ENCODE assay signal across 29 cellular contexts in the genomic region with DNA sequence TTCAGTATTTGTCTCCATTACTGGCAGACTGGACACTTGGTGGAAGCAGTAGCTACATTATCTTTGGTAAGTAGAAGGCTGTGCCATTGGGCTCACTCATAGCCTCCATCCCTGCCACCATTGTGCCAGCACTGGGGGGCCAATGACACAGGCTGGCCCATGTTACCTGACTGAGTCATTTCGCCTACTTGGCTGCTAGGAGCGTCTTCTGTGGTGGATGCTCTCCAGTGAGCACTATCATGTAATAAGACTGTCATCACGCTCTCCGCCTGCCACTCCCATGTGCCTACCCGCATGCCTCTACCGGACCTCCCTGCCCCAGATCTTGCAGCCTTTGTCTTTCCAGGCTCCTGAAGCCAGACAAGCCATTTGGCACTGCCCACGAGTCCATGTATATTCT. TPM values are rescaled to one million over a fixed set of nuclear protein-coding genes. Genes with fewer than 3 reads are reported as not detected.
"Had no signal": no experiment of that assay in that cellular context is flagged by ENCODE, and none has a peak within 500 bp of the region (broad histone marks: within the 10 kb centered on the region; RNA-seq: fewer than 3 reads in every experiment).

No MANE protein-coding gene starts in this region.

- H3K36me3 Mint-ChIP-seq: immature natural killer cell; naive thymus-derived CD4-positive, alpha-beta T cell; natural killer cell treated with Interleukin-12 subunit alpha and Interleukin-12 subunit beta and Interleukin-15 and Interleukin-18, amount 100 ng/mL, for 72 hours; type B pancreatic cell had no signal

- H3K27me3 Mint-ChIP-seq: naive thymus-derived CD4-positive, alpha-beta T cell; natural killer cell treated with Interleukin-12 subunit alpha and Interleukin-12 subunit beta and Interleukin-15 and Interleukin-18, amount 100 ng/mL, for 72 hours; progenitor cell of endocrine pancreas; stimulated activated naive CD8-positive, alpha-beta T cell treated with anti-CD3 and anti-CD28 coated beads, Interleukin-15, Interleukin-2, amounts not matched to agents 100 ng/mL and 50 ng/mL, for 24 hours; type B pancreatic cell had no signal

- ATAC-seq: left colon; left lung; lower lobe of right lung; mucosa of descending colon; naive thymus-derived CD4-positive, alpha-beta T cell; stimulated activated effector memory CD8-positive, alpha-beta T cell treated with anti-CD3 and anti-CD28 coated beads, Interleukin-12 subunit alpha, Interleukin-12 subunit beta, amount 100 ng/mL, for 72 hours had no signal

- H3K4me3 ChIP-seq: left lung, lower lobe of right lung, mucosa of descending colon, ovary, right atrium auricular region, sigmoid colon, spleen, suprapubic skin, thoracic aorta, tibial artery, uterus had no signal

- DNase-seq: hypothalamus; immature natural killer cell; kidney; left colon; lower lobe of right lung; mammary epithelial cell; mesendoderm; midbrain; mucosa of descending colon; naive thymus-derived CD4-positive, alpha-beta T cell; ovary; sigmoid colon; small intestine; spleen; stimulated activated CD4-positive, alpha-beta T cell treated with anti-CD3 and anti-CD28 coated beads, Interleukin-4, amount 100 ng/mL, for 24 hours; stimulated activated naive CD4-positive, alpha-beta T cell; tibial artery; uterus had no signal

- H3K9me3 Mint-ChIP-seq: immature natural killer cell; naive thymus-derived CD4-positive, alpha-beta T cell; natural killer cell treated with Interleukin-12 subunit alpha and Interleukin-12 subunit beta and Interleukin-15 and Interleukin-18, amount 100 ng/mL, for 72 hours; stimulated activated effector memory CD8-positive, alpha-beta T cell treated with anti-CD3 and anti-CD28 coated beads, Interleukin-12 subunit alpha, Interleukin-12 subunit beta, amount 100 ng/mL, for 72 hours; stimulated activated naive CD8-positive, alpha-beta T cell treated with anti-CD3 and anti-CD28 coated beads, Interleukin-15, Interleukin-2, amounts not matched to agents 100 ng/mL and 50 ng/mL, for 24 hours; type B pancreatic cell had no signal

- H3K27ac Mint-ChIP-seq: immature natural killer cell; naive thymus-derived CD4-positive, alpha-beta T cell; natural killer cell treated with Interleukin-12 subunit alpha and Interleukin-12 subunit beta and Interleukin-15 and Interleukin-18, amount 100 ng/mL, for 72 hours; progenitor cell of endocrine pancreas; stimulated activated effector memory CD8-positive, alpha-beta T cell treated with anti-CD3 and anti-CD28 coated beads, Interleukin-12 subunit alpha, Interleukin-12 subunit beta, amount 100 ng/mL, for 72 hours; stimulated activated naive CD8-positive, alpha-beta T cell treated with anti-CD3 and anti-CD28 coated beads, Interleukin-15, Interleukin-2, amounts not matched to agents 100 ng/mL and 50 ng/mL, for 24 hours; type B pancreatic cell had no signal

- H3K9me3 ChIP-seq: left lung, lower lobe of right lung, mucosa of descending colon, ovary, right atrium auricular region, sigmoid colon, spleen, suprapubic skin, thoracic aorta, tibial artery, uterus had no signal

- H3K27ac ChIP-seq: left lung, lower lobe of right lung, ovary, right atrium auricular region, sigmoid colon, spleen, suprapubic skin, thoracic aorta, tibial artery had no signal

- H3K36me3 ChIP-seq: left lung, lower lobe of right lung, ovary, right atrium auricular region, sigmoid colon, spleen, suprapubic skin, thoracic aorta, tibial artery, uterus had no signal

- H3K27me3 ChIP-seq: left lung, ovary, right atrium auricular region, sigmoid colon, spleen, suprapubic skin, tibial artery, uterus had no signal

- H3K4me1 Mint-ChIP-seq: immature natural killer cell; stimulated activated effector memory CD8-positive, alpha-beta T cell treated with anti-CD3 and anti-CD28 coated beads, Interleukin-12 subunit alpha, Interleukin-12 subunit beta, amount 100 ng/mL, for 72 hours had no signal

- H3K4me1 ChIP-seq: right atrium auricular region, sigmoid colon, suprapubic skin, tibial artery, uterus had no signal

- H3K4me3 Mint-ChIP-seq: immature natural killer cell; naive thymus-derived CD4-positive, alpha-beta T cell; natural killer cell treated with Interleukin-12 subunit alpha and Interleukin-12 subunit beta and Interleukin-15 and Interleukin-18, amount 100 ng/mL, for 72 hours; stimulated activated effector memory CD8-positive, alpha-beta T cell treated with anti-CD3 and anti-CD28 coated beads, Interleukin-12 subunit alpha, Interleukin-12 subunit beta, amount 100 ng/mL, for 72 hours; stimulated activated naive CD8-positive, alpha-beta T cell treated with anti-CD3 and anti-CD28 coated beads, Interleukin-15, Interleukin-2, amounts not matched to agents 100 ng/mL and 50 ng/mL, for 24 hours; type B pancreatic cell had no signal

RNA-seq across cellular contexts. Expression of a gene that starts 56.2 kb away (rescaled TPM):
- total RNA-seq: myocyte; natural killer cell treated with Interleukin-12 subunit alpha and Interleukin-12 subunit beta and Interleukin-15 and Interleukin-18, amount 100 ng/mL, for 72 hours; pulmonary artery endothelial cell had no signal
- polyA plus RNA-seq: immature natural killer cell; mammary epithelial cell; naive thymus-derived CD4-positive, alpha-beta T cell had no signal
